In genomic region chr11:15828241-15828903, GRCh38 we compare ENCODE assay signal across 33 cellular contexts.
DNase-seq lines count a peak whose midpoint lies in the region; ATAC-seq, FAIRE-seq and TF ChIP-seq lines count a peak whose summit lies in the region.
"Had no signal": no experiment of that assay in that cellular context is flagged by ENCODE, and none has a peak within 500 bp of the region (broad histone marks: within the 10 kb centered on the region; RNA-seq: fewer than 3 reads in every experiment).

No MANE protein-coding gene starts in this region.

- H3K4me1 Mint-ChIP-seq in progenitor cell of endocrine pancreas (ENCODE audit: low read depth) (peaks cover 3% of the 10 kb centered on the region), T-cell (no peaks in the 10 kb centered on the region)
- H3K4me1 Mint-ChIP-seq: activated naive CD4-positive, alpha-beta T cell treated with anti-CD3 and anti-CD28 coated beads, Interleukin-2, amount 10 ng/mL, durations not matched to agents 7 days and 5 days had no signal

- H2BK20ac ChIP-seq in IMR-90 (ENCODE audit: low read depth, low read length): peak overlapping the region; percentile 60; the same call in 1 of the 2 replicates

- H3K27me3 ChIP-seq in IMR-90 (ENCODE audit: control insufficient read depth, insufficient read depth, low read length) (no peaks in the 10 kb centered on the region), K562 (ENCODE audit: control insufficient read depth in 2 of 2, insufficient read depth in 2 of 2, low read length in 2 of 2) (peaks cover 4 to 7% of the 10 kb centered on the region in 2 experiments; a peak in 2 of 5 replicates), PC-3 (ENCODE audit: low read length) (no peaks in the 10 kb centered on the region)
- H3K27me3 ChIP-seq: BLaER1 treated with 17β-estradiol and CSF1 and Interleukin-3, amounts not matched to agents 10 nM and 100 nM; MG63 had no signal

- TF ChIP-seq RAD21 in IMR-90 (IDR thresholded peaks at IDR 0.05; ENCODE audit: low read length) (no peak), K562 (CRISPR knock-in tag; conservative IDR thresholded peaks at IDR 0.05 in 1 of 2, IDR thresholded peaks at IDR 0.05 in 1 of 2) (no peak)

- no peaks in the 10 kb centered on the region for H3K9me3 Mint-ChIP-seq in progenitor cell of endocrine pancreas (ENCODE audit: low read depth)
- H3K9me3 Mint-ChIP-seq in T-cell: no peaks in the 10 kb centered on the region
- H3K9me3 Mint-ChIP-seq: activated CD4-positive, alpha-beta memory T cell treated with anti-CD3 and anti-CD28 coated beads for 36 hours; activated naive CD4-positive, alpha-beta T cell treated with anti-CD3 and anti-CD28 coated beads, Interleukin-2, amount 10 ng/mL, durations not matched to agents 7 days and 5 days; activated T-helper 1 cell treated with anti-CD3 and anti-CD28 coated beads, Interleukin-12 subunit alpha, Interleukin-12 subunit beta, Interleukin-2, Interleukin-4 antibody, amounts not matched to agents 30 ng/mL and 10 ng/mL and 1 ng/mL, durations not matched to agents 14 hours and 24 hours and 36 hours; T-helper 1 cell treated with Interleukin-12 subunit alpha and Interleukin-12 subunit beta and Interleukin-4 antibody, amounts not matched to agents 30 μg/mL and 1 μg/mL, for 36 hours; type B pancreatic cell had no signal

- POLR2A ChIA-PET in IMR-90 (lab: Charles Lee; ENCODE audit: unreplicated experiment) (no interaction called here), K562 (lab: Yijun Ruan, JAX) (interaction anchor here (0.6 kb wide), 1 partner anchor 506 kb away, joined by 5 read pairs; no protein-coding TSS in a partner anchor), PC-3 (lab: Charles Lee; ENCODE audit: unreplicated experiment) (no interaction called here), T-cell (lab: Charles Lee) (no interaction called here)

- H3K4me2 ChIP-seq in IMR-90 (ENCODE audit: low read depth, low read length): no peak overlapping the region
- no peak overlapping the region for H3K4me2 ChIP-seq in K562 (ENCODE audit: insufficient read depth, low read length)
- H3K4me2 ChIP-seq in PC-3 (ENCODE audit: low read length): no peak overlapping the region

- 0 out of 2 replicates have a peak overlapping the region, but pooled peaks have one; percentile 25 for H3K18ac ChIP-seq in IMR-90 (ENCODE audit: low read depth, low read length)

- H3K9me1 ChIP-seq in IMR-90 (ENCODE audit: insufficient read depth, low read length) (peaks cover 11% of the 10 kb centered on the region), K562 (ENCODE audit: control insufficient read depth, insufficient read depth, low read length) (no peaks in the 10 kb centered on the region)

- H3K36me3 ChIP-seq in IMR-90 (ENCODE audit: control insufficient read depth, insufficient read depth, low read length) (no peaks in the 10 kb centered on the region), K562 (ENCODE audit: control insufficient read depth, insufficient read depth, low read length) (no peaks in the 10 kb centered on the region), PC-3 (ENCODE audit: low read depth, low read length) (no peaks in the 10 kb centered on the region)
- H3K36me3 ChIP-seq: BLaER1 treated with 17β-estradiol and CSF1 and Interleukin-3, amounts not matched to agents 10 nM and 100 nM; MG63 had no signal

- H4K20me1 ChIP-seq in IMR-90 (ENCODE audit: insufficient read depth, low read length) (no peaks in the 10 kb centered on the region), K562 (replicated peaks; ENCODE audit: control insufficient read depth, insufficient read depth, low read length) (no peaks in the 10 kb centered on the region; the same call in 1 of the 2 replicates), PC-3 (ENCODE audit: low read length) (no peaks in the 10 kb centered on the region)
- H4K20me1 ChIP-seq: BLaER1 treated with 17β-estradiol and CSF1 and Interleukin-3, amounts not matched to agents 10 nM and 100 nM had no signal

- no peak for TF ChIP-seq EP300 in K562 (IDR thresholded peaks at IDR 0.05; ENCODE audit: low read length)

- no peaks in the 10 kb centered on the region for H3K79me2 ChIP-seq in K562 (ENCODE audit: control insufficient read depth, insufficient read depth, low read length)
- no peaks in the 10 kb centered on the region for H3K79me2 ChIP-seq in PC-3 (ENCODE audit: low read length)

- H3K56ac ChIP-seq in IMR-90 (ENCODE audit: extremely low read depth, insufficient read depth, low read length): no peak overlapping the region

- BruUV-seq in IMR-90 (replicated peaks; lab: Mats Ljungman, UMichigan): no TSS peak
- BruUV-seq in K562 (replicated peaks; lab: Mats Ljungman, UMichigan): no TSS peak
- no TSS peak for BruUV-seq in PC-3 (replicated peaks; lab: Mats Ljungman, UMichigan)

- no peak overlapping the region for H4K5ac ChIP-seq in IMR-90 (ENCODE audit: low read depth, low read length)

- DNase-seq in IMR-90 (no peak), K562 (ENCODE audit: extremely low read depth in 1 of 4, low spot score in 3 of 4) (no peak), left cardiac atrium (no peak), progenitor cell of endocrine pancreas (ENCODE audit: low spot score, unreplicated experiment) (no peak), NCI-H2081 treated with DMSO at 0.1 percent for 48 hours (lab: John Stamatoyannopoulos, UW) (no peak), PC-3 (no peak), T-cell (no peak)
- DNase-seq: activated CD4-positive, alpha-beta memory T cell treated with anti-CD3 and anti-CD28 coated beads for 36 hours; activated CD8-positive, alpha-beta memory T cell treated with anti-CD3 and anti-CD28 coated beads, Interleukin-2, amount 50 U/mL, for 4 hours; activated naive CD4-positive, alpha-beta T cell treated with anti-CD3 and anti-CD28 coated beads, Interleukin-2, amount 10 ng/mL, durations not matched to agents 7 days and 5 days; amniotic stem cell; Caco-2; DMS79; foreskin melanocyte; GF-D8; HCEC 1CT; KBM-7; left colon; mesendoderm; MG63; NCI-H1436 treated with DMSO at 0.1 percent for 48 hours; NCI-H524 treated with DMSO at 0.1 percent for 48 hours; small intestine; stimulated activated CD4-positive, alpha-beta T cell treated with anti-CD3 and anti-CD28 coated beads, Interleukin-2, amount 100 ng/mL, for 24 hours had no signal

- H3K4me1 ChIP-seq in IMR-90 (ENCODE audit: control insufficient read depth, insufficient read depth, low read length): peaks cover 18% of the 10 kb centered on the region
- no peaks in the 10 kb centered on the region for H3K4me1 ChIP-seq in K562 (replicated peaks in 1 of 2; ENCODE audit: control insufficient read depth in 2 of 2, insufficient read depth in 2 of 2, low read length in 2 of 2)
- no peaks in the 10 kb centered on the region for H3K4me1 ChIP-seq in PC-3 (ENCODE audit: insufficient read depth, low read length)
- H3K4me1 ChIP-seq: Caco-2 had no signal

- H3K9me2 ChIP-seq in PC-3 (replicated peaks; ENCODE audit: low read length): no peaks in the 10 kb centered on the region

- H3K4ac ChIP-seq in IMR-90 (ENCODE audit: low read depth, low read length): peak overlapping the region; percentile 31

- in situ Hi-C loops in IMR-90 (cut with MboI; ENCODE audit: low sequenced_read_pairs): no loop called here
- in situ Hi-C loops in K562 (cut with MboI): loop anchor here (25.0 kb wide), 1 partner anchor 784 kb away; no protein-coding TSS in a partner anchor

- no peak overlapping the region for H3K4me3 Mint-ChIP-seq in progenitor cell of endocrine pancreas (ENCODE audit: low read depth)
- H3K4me3 Mint-ChIP-seq in T-cell: no peak overlapping the region
- H3K4me3 Mint-ChIP-seq: activated CD4-positive, alpha-beta memory T cell treated with anti-CD3 and anti-CD28 coated beads for 36 hours; activated naive CD4-positive, alpha-beta T cell treated with anti-CD3 and anti-CD28 coated beads, Interleukin-2, amount 10 ng/mL, durations not matched to agents 7 days and 5 days; activated T-helper 1 cell treated with anti-CD3 and anti-CD28 coated beads, Interleukin-12 subunit alpha, Interleukin-12 subunit beta, Interleukin-2, Interleukin-4 antibody, amounts not matched to agents 30 ng/mL and 10 ng/mL and 1 ng/mL, durations not matched to agents 14 hours and 24 hours and 36 hours; T-helper 1 cell treated with Interleukin-12 subunit alpha and Interleukin-12 subunit beta and Interleukin-4 antibody, amounts not matched to agents 30 μg/mL and 1 μg/mL, for 36 hours; type B pancreatic cell had no signal

- no peak overlapping the region for H2AFZ ChIP-seq in IMR-90 (replicated peaks; ENCODE audit: low read length, poor library complexity)
- H2AFZ ChIP-seq in K562 (ENCODE audit: low read depth, low read length): 0 out of 2 replicates have a peak overlapping the region, but pooled peaks have one; percentile 27
- no peak overlapping the region for H2AFZ ChIP-seq in PC-3 (ENCODE audit: low read length)

- no peak overlapping the region; the same call in 1 of the 2 replicates for H3K23ac ChIP-seq in IMR-90 (ENCODE audit: low read depth, low read length)

- H3K4me3 ChIP-seq in IMR-90 (ENCODE audit: insufficient read depth, low read depth, low read length): no peak overlapping the region
- H3K4me3 ChIP-seq in K562: no peak overlapping the region
- no peak overlapping the region for H3K4me3 ChIP-seq in PC-3 (ENCODE audit: low read length)
- H3K4me3 ChIP-seq: BLaER1 treated with 17β-estradiol and CSF1 and Interleukin-3, amounts not matched to agents 10 nM and 100 nM; coronary artery; MG63; SK-N-MC had no signal

- TF ChIP-seq CTCF in IMR-90 (conservative IDR thresholded peaks at IDR 0.05; ENCODE audit: low read depth, low read length) (no peak), K562 (IDR thresholded peaks at IDR 0.05 in 2 of 3, conservative IDR thresholded peaks at IDR 0.05 in 1 of 3; ENCODE audit: insufficient read depth in 2 of 3, low read depth in 1 of 3, low read length in 3 of 3) (no peak), progenitor cell of endocrine pancreas (IDR thresholded peaks at IDR 0.05; ENCODE audit: unreplicated experiment) (no peak), PC-3 (conservative IDR thresholded peaks at IDR 0.05; ENCODE audit: low read depth, low read length) (no peak)

- H2AK9ac ChIP-seq in IMR-90 (replicated peaks; ENCODE audit: low read depth, low read length, poor library complexity): no peak overlapping the region

- ATAC-seq in IMR-90 (ENCODE audit: low read depth) (no peak), K562 (no peak), left cardiac atrium (peak; percentile 40 to 79), PC-3 (no peak), GM21360 (IDR thresholded peaks at IDR 0.05; ENCODE audit: unreplicated experiment) (no peak), T-cell (replicated peaks in 1 of 4) (no peak)
- ATAC-seq: activated CD4-positive, CD25-positive, alpha-beta regulatory T cell treated with anti-CD3 and anti-CD28 coated beads, Interleukin-2, amount 50 U/mL, for 24 hours; esophagus mucosa; left colon had no signal

- H3K27ac ChIP-seq in IMR-90 (ENCODE audit: insufficient read depth, low read length) (no peak overlapping the region), K562 (ENCODE audit: extremely low read depth, low read depth, low read length) (no peak overlapping the region), PC-3 (ENCODE audit: low read length) (no peak overlapping the region)
- H3K27ac ChIP-seq: BLaER1 treated with 17β-estradiol and CSF1 and Interleukin-3, amounts not matched to agents 10 nM and 100 nM had no signal

- H2BK5ac ChIP-seq in IMR-90 (ENCODE audit: low read depth, low read length, poor library complexity, severe bottlenecking): no peak overlapping the region

- H3K27ac Mint-ChIP-seq in progenitor cell of endocrine pancreas (peak overlapping the region; percentile 81), T-cell (no peak overlapping the region)
- H3K27ac Mint-ChIP-seq: activated CD4-positive, alpha-beta memory T cell treated with anti-CD3 and anti-CD28 coated beads for 36 hours; activated naive CD4-positive, alpha-beta T cell treated with anti-CD3 and anti-CD28 coated beads, Interleukin-2, amount 10 ng/mL, durations not matched to agents 7 days and 5 days; activated T-helper 1 cell treated with anti-CD3 and anti-CD28 coated beads, Interleukin-12 subunit alpha, Interleukin-12 subunit beta, Interleukin-2, Interleukin-4 antibody, amounts not matched to agents 30 ng/mL and 10 ng/mL and 1 ng/mL, durations not matched to agents 14 hours and 24 hours and 36 hours; T-helper 1 cell treated with Interleukin-12 subunit alpha and Interleukin-12 subunit beta and Interleukin-4 antibody, amounts not matched to agents 30 μg/mL and 1 μg/mL, for 36 hours; type B pancreatic cell had no signal

- H2BK120ac ChIP-seq in IMR-90 (ENCODE audit: low read depth, low read length): peak overlapping the region; percentile 37; the same call in 1 of the 2 replicates

- intact Hi-C loops in IMR-90 (cut with micrococcal nuclease): loop anchor here (10.0 kb wide), 1 partner anchor 156 kb away; no protein-coding TSS in a partner anchor
- intact Hi-C loops in K562 (cut with micrococcal nuclease): loop anchor here (2.0 kb wide), 1 partner anchor 94 kb away; no protein-coding TSS in a partner anchor
- intact Hi-C loops in left cardiac atrium (cut with DNase I): loop anchor here in 1 of 2 donors (10.0 kb wide), 2 partner anchors 156 to 786 kb away; no protein-coding TSS in a partner anchor
- intact Hi-C loops in PC-3 (cut with micrococcal nuclease): no loop called here

- H4K91ac ChIP-seq in IMR-90 (ENCODE audit: insufficient read depth, low read depth, low read length): peak overlapping the region; percentile 39; the same call in 1 of the 2 replicates

- H3K36me3 Mint-ChIP-seq in progenitor cell of endocrine pancreas (ENCODE audit: insufficient read depth) (no peaks in the 10 kb centered on the region), T-cell (no peaks in the 10 kb centered on the region)
- H3K36me3 Mint-ChIP-seq: activated CD4-positive, alpha-beta memory T cell treated with anti-CD3 and anti-CD28 coated beads for 36 hours; activated naive CD4-positive, alpha-beta T cell treated with anti-CD3 and anti-CD28 coated beads, Interleukin-2, amount 10 ng/mL, durations not matched to agents 7 days and 5 days; type B pancreatic cell had no signal

- H3K9me3 ChIP-seq in IMR-90 (ENCODE audit: control insufficient read depth, insufficient read depth, low read length) (no peaks in the 10 kb centered on the region), K562 (replicated peaks; ENCODE audit: control insufficient read depth, insufficient read depth, low read depth, low read length) (no peaks in the 10 kb centered on the region), PC-3 (ENCODE audit: low read length) (no peaks in the 10 kb centered on the region)
- H3K9me3 ChIP-seq: BLaER1 treated with 17β-estradiol and CSF1 and Interleukin-3, amounts not matched to agents 10 nM and 100 nM; Caco-2; MG63 had no signal

- WGBS in IMR-90 (ENCODE audit: extremely low coverage in 2 of 2, insufficient read length in 1 of 2), 2 experiments: no CpG with 5 or more reads among the region's 10 CpGs
- 8% methylated on average over 10 of the region's 10 CpGs for WGBS in K562 (ENCODE audit: insufficient coverage, low coverage, missing lambda C conversion rate)

- no peak for TF ChIP-seq POLR2A in IMR-90 (IDR thresholded peaks at IDR 0.05; ENCODE audit: low read depth, low read length)
- no peak for TF ChIP-seq POLR2A in K562 (conservative IDR thresholded peaks at IDR 0.05)

- peak overlapping the region; percentile 80; the same call in 2 of the 3 replicates for H2BK15ac ChIP-seq in IMR-90 (ENCODE audit: low read depth, low read length)

- no peaks in the 10 kb centered on the region for H3F3A ChIP-seq in PC-3 (ENCODE audit: low read length, unreplicated experiment)

- CTCF ChIA-PET in IMR-90 (lab: Yijun Ruan, JAX) (no interaction called here), K562 (lab: Yijun Ruan, JAX; ENCODE audit: low intra/inter-chr PET ratio) (no interaction called here), PC-3 (lab: Charles Lee) (no interaction called here), T-cell (lab: Charles Lee) (no interaction called here)

- H2AK5ac ChIP-seq in IMR-90 (ENCODE audit: low read depth, low read length): no peak overlapping the region

- dilution Hi-C loops in IMR-90 (cut with HindIII; ENCODE audit: low sequenced_read_pairs, unreplicated experiment): no loop called here

- H3K14ac ChIP-seq in IMR-90 (replicated peaks; ENCODE audit: low read depth, low read length): peak overlapping the region; percentile 31; the same call in 1 of the 2 replicates

- no peaks in the 10 kb centered on the region for H3K79me1 ChIP-seq in IMR-90 (ENCODE audit: low read depth in 1 of 2, low read length in 2 of 2)

- FAIRE-seq in K562 (lab: Jason Lieb, UNC): no peak
- FAIRE-seq: small intestine had no signal

- H4K8ac ChIP-seq in IMR-90 (ENCODE audit: low read depth in 2 of 2, low read length in 2 of 2): no peak overlapping the region

- no peak overlapping the region for H3K9ac ChIP-seq in IMR-90 (ENCODE audit: low read depth, low read length)
- H3K9ac ChIP-seq in K562 (ENCODE audit: insufficient read depth in 1 of 2, low read depth in 2 of 2, low read length in 2 of 2): no peak overlapping the region
- H3K9ac ChIP-seq in PC-3 (ENCODE audit: low read length): no peak overlapping the region
- H3K9ac ChIP-seq: BLaER1 treated with 17β-estradiol and CSF1 and Interleukin-3, amounts not matched to agents 10 nM and 100 nM had no signal

- H3K27me3 Mint-ChIP-seq in progenitor cell of endocrine pancreas (peaks cover 11% of the 10 kb centered on the region), T-cell (peaks cover 1 to 6% of the 10 kb centered on the region in 2 donors)
- H3K27me3 Mint-ChIP-seq: activated naive CD4-positive, alpha-beta T cell treated with anti-CD3 and anti-CD28 coated beads, Interleukin-2, amount 10 ng/mL, durations not matched to agents 7 days and 5 days had no signal

Comparison
In these comparisons a context has a peak if more than half of its experiments do, and no peak if none do; other contexts are left out.
1. ATAC-seq: peak in left cardiac atrium (2 of 2); none in IMR-90 (single experiment), K562 (single experiment), PC-3 (single experiment), GM21360 (single experiment) and T-cell (0 of 4).